8 cellular contexts compared by ENCODE assay signal in the genomic region with DNA sequence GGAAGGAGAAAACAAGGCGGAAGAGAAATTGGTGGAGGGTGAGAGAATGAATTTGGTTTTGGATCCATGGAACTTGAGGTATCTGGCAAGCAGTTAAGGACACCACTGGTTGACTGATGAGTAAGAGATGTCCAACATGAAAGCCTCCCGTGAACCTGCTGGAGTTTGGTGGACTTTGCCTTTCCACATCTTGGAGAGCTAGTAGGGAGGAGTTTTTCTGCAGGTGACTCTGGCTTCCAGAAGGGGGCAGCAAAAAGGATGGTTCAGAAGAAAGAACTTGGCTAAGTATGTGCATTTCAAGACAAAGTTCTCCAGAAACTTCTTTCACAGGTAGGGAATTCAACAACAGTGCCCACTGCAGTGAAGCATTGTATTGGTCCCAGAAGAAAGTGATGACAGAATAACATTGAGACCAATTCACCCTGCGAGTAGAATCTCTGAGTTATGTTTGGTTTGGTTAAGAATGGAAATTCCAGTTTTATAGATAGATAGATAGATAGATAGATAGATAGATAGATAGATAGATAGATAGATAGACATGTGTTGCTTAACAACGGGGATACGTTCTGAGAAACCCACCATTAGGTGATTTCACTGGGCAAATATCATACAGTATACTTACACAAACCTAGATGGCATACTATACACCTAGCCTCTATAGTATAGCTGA. TPM values are rescaled to one million over a fixed set of nuclear protein-coding genes. Genes with fewer than 3 reads are reported as not detected.
DNase-seq lines count a peak whose midpoint lies in the region; ATAC-seq, FAIRE-seq and TF ChIP-seq lines count a peak whose summit lies in the region.

No MANE protein-coding gene starts in this region.

- intact Hi-C loops in K562 (cut with micrococcal nuclease) (loop anchor here (1.0 kb wide), 1 partner anchor 530 kb away; no protein-coding TSS in a partner anchor), mucosa of descending colon (cut with DNase I, micrococcal nuclease) (no loop called here), lower leg skin (cut with DNase I; ENCODE audit: low total_unique reads) (no loop called here), ovary (cut with DNase I) (no loop called here)

- H3K9me3 ChIP-seq in K562 (replicated peaks; ENCODE audit: control insufficient read depth, insufficient read depth, low read depth, low read length) (no peaks in the 10 kb centered on the region), mucosa of descending colon (no peaks in the 10 kb centered on the region), ovary (peaks cover 0 to 3% of the 10 kb centered on the region in 2 donors)

- H2AFZ ChIP-seq in K562 (ENCODE audit: low read depth, low read length), result no peak overlapping the region

- no peak for TF ChIP-seq POLR2A in K562 (conservative IDR thresholded peaks at IDR 0.05)
- TF ChIP-seq POLR2A in lower leg skin (IDR thresholded peaks at IDR 0.05), result no peak
- no peak for TF ChIP-seq POLR2A in ovary (IDR thresholded peaks at IDR 0.05)

- in situ Hi-C loops in K562 (cut with MboI), result no loop called here

- no peaks in the 10 kb centered on the region for H3K36me3 ChIP-seq in K562 (ENCODE audit: control insufficient read depth, insufficient read depth, low read length)
- no peaks in the 10 kb centered on the region for H3K36me3 ChIP-seq in mucosa of descending colon (ENCODE audit: low read depth)
- no peaks in the 10 kb centered on the region for H3K36me3 ChIP-seq in ovary

- CTCF ChIA-PET in K562 (lab: Yijun Ruan, JAX; ENCODE audit: low intra/inter-chr PET ratio), result no interaction called here

- DNase-seq in A172 (ENCODE audit: low spot score), result peak; percentile 26
- DNase-seq in GM10266 (ENCODE audit: extremely low spot score), result peak; percentile 20
- peak; percentile 34 for DNase-seq in M059J (ENCODE audit: low read depth)
- DNase-seq in K562 (ENCODE audit: extremely low read depth in 1 of 4, low spot score in 3 of 4), result peak; percentile 19 to 39 (median 24)
- peak in 1 of 3 donors; percentile 4 for DNase-seq in mucosa of descending colon
- DNase-seq in lower leg skin (ENCODE audit: low spot score in 2 of 2), result no peak
- no peak for DNase-seq in NCI-H345 treated with DMSO at 0.1 percent for 48 hours (lab: John Stamatoyannopoulos, UW; ENCODE audit: unreplicated experiment)
- no peak for DNase-seq in ovary

- H3K27ac ChIP-seq in K562 (ENCODE audit: extremely low read depth, low read depth, low read length) (no peak overlapping the region), ovary (no peak overlapping the region)

- H3K4me3 ChIP-seq in K562, result no peak overlapping the region
- no peak overlapping the region for H3K4me3 ChIP-seq in mucosa of descending colon
- no peak overlapping the region for H3K4me3 ChIP-seq in lower leg skin (ENCODE audit: low read depth, poor library complexity, severe bottlenecking)
- H3K4me3 ChIP-seq in ovary, result no peak overlapping the region

- WGBS in K562 (ENCODE audit: insufficient coverage, low coverage, missing lambda C conversion rate), result 6% methylated on average over 5 of the region's 5 CpGs
- 92 to 95% methylated on average over 5 of the region's 5 CpGs for WGBS in lower leg skin, 2 donors
- WGBS in ovary, 3 donors, result 90 to 92% (median 91%) methylated on average over 5 of the region's 5 CpGs

- peak; percentile 52 for FAIRE-seq in K562 (lab: Jason Lieb, UNC)

- no peaks in the 10 kb centered on the region for H3K27me3 ChIP-seq in K562 (ENCODE audit: control insufficient read depth in 2 of 2, insufficient read depth in 2 of 2, low read length in 2 of 2)
- no peaks in the 10 kb centered on the region for H3K27me3 ChIP-seq in ovary

- POLR2A ChIA-PET in K562 (lab: Yijun Ruan, JAX), result no interaction called here

- BruUV-seq in K562 (replicated peaks; lab: Mats Ljungman, UMichigan), result no TSS peak

- H3K9ac ChIP-seq in K562 (ENCODE audit: insufficient read depth in 1 of 2, low read depth in 2 of 2, low read length in 2 of 2), result no peak overlapping the region

- TF ChIP-seq EP300 in K562 (IDR thresholded peaks at IDR 0.05; ENCODE audit: low read length) (no peak), ovary (IDR thresholded peaks at IDR 0.05) (no peak)

- H3K79me2 ChIP-seq in K562 (ENCODE audit: control insufficient read depth, insufficient read depth, low read length), result no peaks in the 10 kb centered on the region

- no peaks in the 10 kb centered on the region for H3K9me1 ChIP-seq in K562 (ENCODE audit: control insufficient read depth, insufficient read depth, low read length)

- peak in 1 of 2 experiments; percentile 57; a peak in 2 of 4 replicates for TF ChIP-seq RAD21 in K562 (CRISPR knock-in tag; conservative IDR thresholded peaks at IDR 0.05 in 1 of 2, IDR thresholded peaks at IDR 0.05 in 1 of 2)

- H3K4me1 ChIP-seq in K562 (replicated peaks in 1 of 2; ENCODE audit: control insufficient read depth in 2 of 2, insufficient read depth in 2 of 2, low read length in 2 of 2) (no peaks in the 10 kb centered on the region), mucosa of descending colon (ENCODE audit: low read depth) (no peaks in the 10 kb centered on the region), ovary (ENCODE audit: insufficient read depth) (no peaks in the 10 kb centered on the region)

- ATAC-seq in K562 (peak; percentile 73), mucosa of descending colon (peak; percentile 34)

- no peak overlapping the region for H3K4me2 ChIP-seq in K562 (ENCODE audit: insufficient read depth, low read length)

- peak; percentile 63 for TF ChIP-seq CTCF in GM10266 (IDR thresholded peaks at IDR 0.05; ENCODE audit: control insufficient read depth, insufficient read depth, low read depth, missing control alignments)
- peak; percentile 43 to 61 (median 60); a peak in 5 of 6 replicates for TF ChIP-seq CTCF in K562 (IDR thresholded peaks at IDR 0.05 in 2 of 3, conservative IDR thresholded peaks at IDR 0.05 in 1 of 3; ENCODE audit: insufficient read depth in 2 of 3, low read depth in 1 of 3, low read length in 3 of 3)
- peak; percentile 29 for TF ChIP-seq CTCF in mucosa of descending colon (IDR thresholded peaks at IDR 0.05)
- TF ChIP-seq CTCF in lower leg skin (IDR thresholded peaks at IDR 0.05), result no peak
- TF ChIP-seq CTCF in ovary (IDR thresholded peaks at IDR 0.05), result no peak

- no peaks in the 10 kb centered on the region for H4K20me1 ChIP-seq in K562 (replicated peaks; ENCODE audit: control insufficient read depth, insufficient read depth, low read length)

TF ChIP-seq in K562, 482 proteins besides CTCF, POLR2A, EP300 and RAD21 (continues in another document):
- no peak for TF ChIP-seq ZBTB7A (IDR thresholded peaks at IDR 0.05; ENCODE audit: borderline replicate concordance, control insufficient read depth, low read depth, low read length)
- no peak for TF ChIP-seq SUPT5H (IDR thresholded peaks at IDR 0.05)

RNA-seq across cellular contexts. Expression of gene DCDC1, which starts 28.5 kb away (rescaled TPM):
- total RNA-seq in A172 (2014; rRNA removed; shearing (Covaris generic)), result 0.05 TPM in 1 of 2 replicates, not detected in the other
- total RNA-seq in M059J (2014; rRNA removed; shearing (Covaris generic)), result 0.34 and 0.66 TPM in 2 replicates
- 0.19 TPM in 1 of 2 replicates, not detected in the other for total RNA-seq in K562 (2011; cell fraction: chromatin; rRNA removed; ENCODE audit: low replicate concordance)
- total RNA-seq in K562 (2011; cell fraction: nucleolus; rRNA removed), result not detected in 2 replicates
- not detected in 2 replicates for total RNA-seq in K562 (2011; cell fraction: nucleoplasm; rRNA removed)
- total RNA-seq in K562 (2014; rRNA removed), result 0.05 and 0.08 TPM in 2 replicates
- total RNA-seq in K562 (2014; rRNA removed; fragmentation: Illumina TruSeq; extraction: Trizol), result 0.06 and 0.18 TPM in 2 replicates
- 0.04 and 0.11 TPM in 2 replicates for total RNA-seq in K562 (2015; rRNA removed; fragmentation: Illumina TruSeq; extraction: Trizol)
- not detected in 2 replicates for total RNA-seq in K562 (2021)
- polyA plus RNA-seq in K562 (2011; rRNA removed), result 0.11 TPM in 1 of 2 replicates, not detected in the other
- polyA plus RNA-seq in K562 (2011; cell fraction: cytosol; rRNA removed), result not detected in 2 replicates
- polyA plus RNA-seq in K562 (2011; cell fraction: nucleus; rRNA removed), result 0.07 TPM in 1 of 2 replicates, not detected in the other
- 0.04 and 0.06 TPM in 2 replicates for polyA plus RNA-seq in K562 (2012)
- 0.06 TPM in 1 of 2 replicates, not detected in the other for polyA plus RNA-seq in K562 (2014; fragmentation: Illumina TruSeq; extraction: Trizol)
- under 1 TPM in 1 of 2 experiments, not detected in 1; 0.06 TPM for polyA plus RNA-seq in K562 (2014; fragmentation: Nextera tagmentation; extraction: Ambion mirVana)
- polyA plus RNA-seq in K562 (2014; rRNA removed), result not detected in 2 replicates
- polyA minus RNA-seq in K562 (2011; rRNA and poly(A)+ RNA removed), result 0.14 TPM in 1 of 2 replicates, not detected in the other
- not detected in 2 replicates for polyA minus RNA-seq in K562 (2011; cell fraction: cytosol; rRNA and poly(A)+ RNA removed)
- 0.13 and 0.33 TPM in 2 replicates for polyA minus RNA-seq in K562 (2011; cell fraction: nucleus; rRNA and poly(A)+ RNA removed)
- under 1 TPM in 1 of 3 donors, not detected in 2; 0.22 TPM for total RNA-seq in mucosa of descending colon
- under 1 TPM in 3 of 4 donors, not detected in 1; 0.05 to 0.81 (median 0.42) TPM for total RNA-seq in lower leg skin
- 10 to 100 TPM in 1 of 7 donors, 1 to 10 TPM in 5, under 1 TPM in 1; 0.81 to 18.4 (median 1.7) TPM for total RNA-seq in ovary
- polyA plus RNA-seq in ovary, result under 1 TPM; 0.16 to 0.27 TPM

RNA-seq across cellular contexts. Expression of gene DNAJC24, which starts 28.6 kb away (rescaled TPM):
- 16.1 and 18.2 TPM in 2 replicates for total RNA-seq in A172 (2014; rRNA removed; shearing (Covaris generic))
- total RNA-seq in M059J (2014; rRNA removed; shearing (Covaris generic)), result 11.4 and 18.4 TPM in 2 replicates
- 11.6 and 39.4 TPM in 2 replicates for total RNA-seq in K562 (2011; cell fraction: chromatin; rRNA removed; ENCODE audit: low replicate concordance)
- total RNA-seq in K562 (2011; cell fraction: nucleolus; rRNA removed), result 6.7 and 11.2 TPM in 2 replicates
- 16.9 and 47.1 TPM in 2 replicates for total RNA-seq in K562 (2011; cell fraction: nucleoplasm; rRNA removed)
- total RNA-seq in K562 (2014; rRNA removed) (13.6 and 14.0 TPM in 2 replicates), K562 (2014; rRNA removed; fragmentation: Illumina TruSeq; extraction: Trizol) (25.3 and 29.4 TPM in 2 replicates), K562 (2015; rRNA removed; fragmentation: Illumina TruSeq; extraction: Trizol) (26.0 and 31.9 TPM in 2 replicates), K562 (2021) (16.4 and 17.6 TPM in 2 replicates), mucosa of descending colon (10 to 100 TPM in 2 of 3 donors, 1 to 10 TPM in 1; 8.8 to 14.8 (median 11.2) TPM), lower leg skin (10 to 100 TPM in 1 of 4 donors, 1 to 10 TPM in 3; 9.2 to 17.1 (median 9.3) TPM), ovary (10 to 100 TPM in 5 of 7 donors, 1 to 10 TPM in 2; 8.3 to 15.2 (median 10.9) TPM)
- polyA plus RNA-seq in K562 (2011; rRNA removed) (22.5 and 22.8 TPM in 2 replicates), K562 (2014; fragmentation: Illumina TruSeq; extraction: Trizol) (18.2 and 21.8 TPM in 2 replicates), K562 (2014; fragmentation: Nextera tagmentation; extraction: Ambion mirVana) (10 to 100 TPM; 12.2 to 15.8 TPM), K562 (2014; rRNA removed) (16.9 and 17.5 TPM in 2 replicates), ovary (10 to 100 TPM in 1 of 2 donors, 1 to 10 TPM in 1; 5.3 to 10.4 TPM)
- 5.2 and 10.0 TPM in 2 replicates for polyA plus RNA-seq in K562 (2011; cell fraction: cytosol; rRNA removed)
- 26.9 and 29.8 TPM in 2 replicates for polyA plus RNA-seq in K562 (2011; cell fraction: nucleus; rRNA removed)
- polyA plus RNA-seq in K562 (2012), result 12.8 and 13.0 TPM in 2 replicates
- polyA minus RNA-seq in K562 (2011; rRNA and poly(A)+ RNA removed), result 23.1 and 29.8 TPM in 2 replicates
- polyA minus RNA-seq in K562 (2011; cell fraction: cytosol; rRNA and poly(A)+ RNA removed), result 9.3 and 9.6 TPM in 2 replicates
- polyA minus RNA-seq in K562 (2011; cell fraction: nucleus; rRNA and poly(A)+ RNA removed), result 21.8 and 36.5 TPM in 2 replicates

Comparison
In these comparisons a context has a peak if more than half of its experiments do, and no peak if none do; other contexts are left out.
1. DNase-seq: peak in A172 (single experiment), GM10266 (single experiment), M059J (single experiment) and K562 (4 of 4); none in lower leg skin (0 of 2), NCI-H345 treated with DMSO at 0.1 percent for 48 hours (single experiment) and ovary (0 of 5).
2. CTCF ChIP-seq: peak in GM10266 (single experiment), K562 (3 of 3) and mucosa of descending colon (single experiment); none in lower leg skin (0 of 3) and ovary (0 of 3).